ENCODE assay signal across 16 cellular contexts in genomic region chr18:39460136-39460535, GRCh38.
A peak's percentile ranks its signal among the peaks of the same experiment; 100 is the strongest.
DNase-seq lines count a peak whose midpoint lies in the region; ATAC-seq and TF ChIP-seq lines count a peak whose summit lies in the region.
"Had no signal": no experiment of that assay in that cellular context is flagged by ENCODE, and none has a peak within 500 bp of the region (broad histone marks: within the 10 kb centered on the region; RNA-seq: fewer than 3 reads in every experiment).

No MANE protein-coding gene starts in this region.

- DNase-seq in M059J (ENCODE audit: low read depth) (peak; percentile 55), astrocyte of the hippocampus (ENCODE audit: low read depth, low spot score) (peak; percentile 8), fibroblast of villous mesenchyme (ENCODE audit: low read depth) (peak; percentile 57), sciatic nerve (ENCODE audit: low spot score) (no peak), immature natural killer cell (no peak), T-helper 1 cell (no peak), PC-3 (no peak)
- DNase-seq: AML-193; Caco-2; CD8-positive, alpha-beta memory T cell; DMS53; HCEC 1CT; HFFc6; IMR-90 had no signal

- H3K27ac Mint-ChIP-seq in immature natural killer cell = no peak overlapping the region
- H3K27ac Mint-ChIP-seq: CD8-positive, alpha-beta memory T cell; HFFc6 had no signal

- H3K9ac ChIP-seq in PC-3 (ENCODE audit: low read length) = no peak overlapping the region
- H3K9ac ChIP-seq: BLaER1 had no signal

- H3K4me1 Mint-ChIP-seq in immature natural killer cell = no peaks in the 10 kb centered on the region
- H3K4me1 Mint-ChIP-seq: CD8-positive, alpha-beta memory T cell had no signal

- H3K36me3 Mint-ChIP-seq in immature natural killer cell = peaks cover 0 to 3% (median 0%) of the 10 kb centered on the region in 3 donors
- H3K36me3 Mint-ChIP-seq: CD8-positive, alpha-beta memory T cell had no signal

- H3K27ac ChIP-seq in PC-3 (ENCODE audit: low read length) = no peak overlapping the region
- H3K27ac ChIP-seq: A549, BLaER1 had no signal

- H3K9me3 ChIP-seq in PC-3 (ENCODE audit: low read length) = no peaks in the 10 kb centered on the region
- H3K9me3 ChIP-seq: A549, BLaER1, Caco-2 had no signal

- H3K9me3 Mint-ChIP-seq in immature natural killer cell = peaks cover 2 to 17% (median 5%) of the 10 kb centered on the region in 6 donors
- H3K9me3 Mint-ChIP-seq: HFFc6 had no signal

- CTCF ChIA-PET in PC-3 (lab: Charles Lee) = no interaction called here

- intact Hi-C loops in sciatic nerve (cut with DNase I) = no loop called here
- intact Hi-C loops in PC-3 (cut with micrococcal nuclease) = no loop called here

- H2AFZ ChIP-seq in PC-3 (ENCODE audit: low read length) = no peak overlapping the region

- no peak for TF ChIP-seq CTCF in fibroblast of villous mesenchyme (IDR thresholded peaks at IDR 0.05; ENCODE audit: insufficient read depth, low read depth, low read length)
- TF ChIP-seq CTCF in PC-3 (conservative IDR thresholded peaks at IDR 0.05; ENCODE audit: low read depth, low read length) = no peak

- no peaks in the 10 kb centered on the region for H3K79me2 ChIP-seq in PC-3 (ENCODE audit: low read length)

- H3K4me3 Mint-ChIP-seq in immature natural killer cell = no peak overlapping the region
- H3K4me3 Mint-ChIP-seq: CD8-positive, alpha-beta memory T cell; HFFc6 had no signal

- no peak for ATAC-seq in sciatic nerve
- no peak for ATAC-seq in PC-3
- ATAC-seq: A549 had no signal

- H3K4me2 ChIP-seq in PC-3 (ENCODE audit: low read length) = no peak overlapping the region
- H3K4me2 ChIP-seq: A549, BLaER1 had no signal

- peaks cover 0 to under 1% (median 0%) of the 10 kb centered on the region in 3 donors for H3K27me3 Mint-ChIP-seq in immature natural killer cell (ENCODE audit: low read depth in 3 of 3)
- H3K27me3 Mint-ChIP-seq: CD8-positive, alpha-beta memory T cell had no signal

- H3K4me1 ChIP-seq in PC-3 (ENCODE audit: insufficient read depth, low read length) = peaks cover 7% of the 10 kb centered on the region; the same call in 1 of the 2 replicates
- H3K4me1 ChIP-seq: A549, BLaER1, Caco-2 had no signal

- H3F3A ChIP-seq in PC-3 (ENCODE audit: low read length, unreplicated experiment) = no peaks in the 10 kb centered on the region

- no peaks in the 10 kb centered on the region for H3K27me3 ChIP-seq in PC-3 (ENCODE audit: low read length)
- H3K27me3 ChIP-seq: BLaER1 had no signal

- no peaks in the 10 kb centered on the region for H4K20me1 ChIP-seq in PC-3 (ENCODE audit: low read length)
- H4K20me1 ChIP-seq: BLaER1 had no signal

- H3K4me3 ChIP-seq in fibroblast of villous mesenchyme (ENCODE audit: low read depth, low read length) = no peak overlapping the region
- no peak overlapping the region for H3K4me3 ChIP-seq in PC-3 (ENCODE audit: low read length)
- H3K4me3 ChIP-seq: A549, BLaER1 had no signal

- H3K36me3 ChIP-seq in PC-3 (ENCODE audit: low read depth, low read length) = no peaks in the 10 kb centered on the region
- H3K36me3 ChIP-seq: BLaER1 had no signal

- POLR2A ChIA-PET in PC-3 (lab: Charles Lee; ENCODE audit: unreplicated experiment) = no interaction called here

- BruUV-seq in PC-3 (replicated peaks; lab: Mats Ljungman, UMichigan) = no TSS peak

- H3K9me2 ChIP-seq in PC-3 (replicated peaks; ENCODE audit: low read length) = no peaks in the 10 kb centered on the region

Comparison
In these comparisons a context has a peak if more than half of its experiments do, and no peak if none do; other contexts are left out.
1. DNase-seq: peak in M059J (single experiment), astrocyte of the hippocampus (single experiment) and fibroblast of villous mesenchyme (single experiment); none in sciatic nerve (single experiment), immature natural killer cell (0 of 3), T-helper 1 cell (0 of 5) and PC-3 (single experiment).